Comparison of ENCODE assay signal across 20 cellular contexts in the genomic region with DNA sequence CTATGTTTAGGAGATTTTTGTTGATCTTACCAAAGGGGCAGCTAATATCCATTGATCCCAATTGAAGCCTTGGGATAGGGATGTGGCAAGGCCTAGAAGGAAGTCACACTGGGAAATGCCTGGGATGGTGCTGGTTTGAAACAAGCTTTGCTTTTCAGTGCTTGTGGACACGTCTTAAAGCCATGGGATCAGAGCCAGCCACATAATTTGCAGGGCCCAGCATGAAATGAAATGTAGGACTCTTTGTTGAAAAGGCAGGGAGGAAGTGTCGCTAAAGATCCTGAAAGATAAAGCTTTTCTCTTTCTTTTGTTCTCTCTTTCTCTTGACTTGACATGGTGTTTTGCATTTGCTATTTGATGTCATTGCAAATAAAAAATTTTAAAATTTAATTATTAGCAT. TPM values are rescaled to one million over a fixed set of nuclear protein-coding genes. Genes with fewer than 3 reads are reported as not detected.
DNase-seq lines count a peak whose midpoint lies in the region; FAIRE-seq and TF ChIP-seq lines count a peak whose summit lies in the region.
"Had no signal": no experiment of that assay in that cellular context is flagged by ENCODE, and none has a peak within 500 bp of the region (broad histone marks: within the 10 kb centered on the region; RNA-seq: fewer than 3 reads in every experiment).

No MANE protein-coding gene starts in this region.

- peaks cover 67% of the 10 kb centered on the region for H3K4me1 Mint-ChIP-seq in activated CD4-positive, alpha-beta memory T cell treated with anti-CD3 and anti-CD28 coated beads for 36 hours (ENCODE audit: low read depth)
- peaks cover 35% of the 10 kb centered on the region for H3K4me1 Mint-ChIP-seq in endodermal cell

- BruUV-seq in A673 (replicated peaks; lab: Mats Ljungman, UMichigan) = no TSS peak

- H3K9me3 ChIP-seq in A673 (ENCODE audit: low read depth, low read length, poor library complexity, severe bottlenecking) (no peaks in the 10 kb centered on the region), endodermal cell (ENCODE audit: control insufficient read depth, low read length) (no peaks in the 10 kb centered on the region)
- H3K9me3 ChIP-seq: ovary, sigmoid colon, SJSA1 had no signal

- 35 to 60% methylated on average over 1 to 2 of the region's 2 CpGs for WGBS in endodermal cell (ENCODE audit: insufficient coverage in 1 of 2, insufficient read length in 1 of 2), 2 experiments

- no peak overlapping the region for H3K27ac ChIP-seq in A673 (ENCODE audit: low read depth, low read length, poor library complexity, severe bottlenecking)
- H3K27ac ChIP-seq in endodermal cell (ENCODE audit: low read depth, low read length) = peak overlapping the region; percentile 56
- H3K27ac ChIP-seq: ovary, sigmoid colon, SJSA1 had no signal

- no peak for TF ChIP-seq POLR2A in GM12892 (IDR thresholded peaks at IDR 0.05; ENCODE audit: low read depth, low read length)
- TF ChIP-seq POLR2A in H54 (IDR thresholded peaks at IDR 0.05; ENCODE audit: low read depth, low read length) = no peak

- FAIRE-seq in GM12892 (lab: Jason Lieb, UNC) (peak; percentile 46), H54 (lab: Jason Lieb, UNC) (no peak)
- FAIRE-seq: TTC549 had no signal

- H3K36me3 ChIP-seq in A673 (ENCODE audit: insufficient read depth, low read length, poor library complexity, severe bottlenecking) (no peaks in the 10 kb centered on the region), endodermal cell (ENCODE audit: control insufficient read depth, insufficient read depth, low read length) (peaks cover 13% of the 10 kb centered on the region)
- H3K36me3 ChIP-seq: ovary, sigmoid colon, SJSA1 had no signal

- POLR2A ChIA-PET in A673 (lab: Charles Lee; ENCODE audit: low non-redundant PET) = no interaction called here
- POLR2A ChIA-PET in activated CD4-positive, alpha-beta memory T cell treated with anti-CD3 and anti-CD28 coated beads for 36 hours (lab: Charles Lee) = no interaction called here

- H3K27ac Mint-ChIP-seq in activated CD4-positive, alpha-beta memory T cell treated with anti-CD3 and anti-CD28 coated beads for 36 hours = peak overlapping the region; percentile 69
- peak overlapping the region; percentile 49 for H3K27ac Mint-ChIP-seq in endodermal cell

- H3K9me3 Mint-ChIP-seq in activated CD4-positive, alpha-beta memory T cell treated with anti-CD3 and anti-CD28 coated beads for 36 hours = no peaks in the 10 kb centered on the region
- H3K9me3 Mint-ChIP-seq in endodermal cell = no peaks in the 10 kb centered on the region

- H3K36me3 Mint-ChIP-seq in activated CD4-positive, alpha-beta memory T cell treated with anti-CD3 and anti-CD28 coated beads for 36 hours = peaks cover 4% of the 10 kb centered on the region
- H3K36me3 Mint-ChIP-seq in endodermal cell (ENCODE audit: low read depth) = peaks cover 19% of the 10 kb centered on the region

- no peak overlapping the region for H3K4me3 ChIP-seq in A673 (ENCODE audit: low read depth, low read length, poor library complexity, severe bottlenecking)
- H3K4me3 ChIP-seq in endodermal cell (ENCODE audit: low read length) = peak overlapping the region; percentile 21
- H3K4me3 ChIP-seq: ovary, sigmoid colon, SJSA1 had no signal

- DNase-seq in A673 (ENCODE audit: low spot score) (peak; percentile 79), GM12892 (ENCODE audit: insufficient read length) (no peak), endodermal cell (no peak), H54 (ENCODE audit: insufficient read length, low spot score) (no peak), NCI-H2196 (lab: John Stamatoyannopoulos, UW; ENCODE audit: unreplicated experiment) (no peak), amygdala (lab: John Stamatoyannopoulos, UW) (no peak), OCI-M2 (lab: John Stamatoyannopoulos, UW; ENCODE audit: unreplicated experiment) (no peak)
- DNase-seq in activated CD4-positive, alpha-beta memory T cell treated with anti-CD3 and anti-CD28 coated beads for 36 hours = no peak
- DNase-seq: activated gamma-delta T cell treated with Interleukin-2 at 50 U/mL for 16 hours; effector CD4-positive, alpha-beta T cell; GF-D8; hypothalamus; left colon; NCI-H1436; NCI-H510A treated with DMSO at 0.1 percent for 48 hours; OCI-M1; ovary; sigmoid colon had no signal

- H3K4me3 Mint-ChIP-seq in activated CD4-positive, alpha-beta memory T cell treated with anti-CD3 and anti-CD28 coated beads for 36 hours = peak overlapping the region; percentile 10
- no peak overlapping the region for H3K4me3 Mint-ChIP-seq in endodermal cell

- H3K27me3 ChIP-seq in A673 (replicated peaks; ENCODE audit: insufficient read depth, low read depth, low read length, poor library complexity) (no peaks in the 10 kb centered on the region), endodermal cell (ENCODE audit: control insufficient read depth, insufficient read depth, low read length, poor library complexity, severe bottlenecking) (no peaks in the 10 kb centered on the region)
- H3K27me3 ChIP-seq: ovary had no signal

- no peaks in the 10 kb centered on the region for H3K27me3 Mint-ChIP-seq in activated CD4-positive, alpha-beta memory T cell treated with anti-CD3 and anti-CD28 coated beads for 36 hours
- H3K27me3 Mint-ChIP-seq in endodermal cell (ENCODE audit: insufficient read depth) = peaks cover 4% of the 10 kb centered on the region

- CTCF ChIA-PET in A673 (lab: Charles Lee) = interaction anchor here (0.6 kb wide), 1 partner anchor 69 kb away, joined by 3 read pairs; no protein-coding TSS in a partner anchor
- CTCF ChIA-PET in activated CD4-positive, alpha-beta memory T cell treated with anti-CD3 and anti-CD28 coated beads for 36 hours (lab: Charles Lee) = interaction anchor here (1.0 to 1.3 kb wide), 2 partner anchors 10 to 12 kb away, joined by 3 to 4 read pairs; no protein-coding TSS in a partner anchor

- intact Hi-C loops in A673 (cut with micrococcal nuclease; ENCODE audit: unreplicated experiment) = no loop called here
- intact Hi-C loops in activated CD4-positive, alpha-beta memory T cell treated with anti-CD3 and anti-CD28 coated beads for 36 hours (cut with micrococcal nuclease) = loop anchor here (10.0 kb wide), 1 partner anchor 1032 kb away; the partner anchor contains the start of gene SUSD6

- no peak for TF ChIP-seq CTCF in A673 (conservative IDR thresholded peaks at IDR 0.05; ENCODE audit: low read depth, low read length)
- no peak for TF ChIP-seq CTCF in endodermal cell (conservative IDR thresholded peaks at IDR 0.05)

- no peak overlapping the region for H3K9ac ChIP-seq in endodermal cell (ENCODE audit: extremely low read depth, low read length, poor library complexity, severe bottlenecking)

- H3K4me1 ChIP-seq in A673 (ENCODE audit: insufficient read depth, low read length, poor library complexity, severe bottlenecking) (peaks cover 30% of the 10 kb centered on the region), endodermal cell (ENCODE audit: control insufficient read depth, insufficient read depth, low read length) (peaks cover 11% of the 10 kb centered on the region)

RNA-seq across cellular contexts. Expression of gene TTC9, which starts 5.0 kb away (rescaled TPM):
- total RNA-seq in A673 (2021) = 4.2 and 4.7 TPM in 2 replicates
- polyA plus RNA-seq in GM12892 (2012; ENCODE audit: missing spikeins) = 9.6 TPM
- total RNA-seq in activated CD4-positive, alpha-beta memory T cell treated with anti-CD3 and anti-CD28 coated beads for 36 hours = 1 to 10 TPM; 8.6 to 9.5 TPM
- total RNA-seq in endodermal cell = 10 to 100 TPM in 1 of 2 donors, 1 to 10 TPM in 1; 9.4 to 11.6 TPM
- polyA plus RNA-seq in endodermal cell (2013, experiment 1 of 2) = 7.6 TPM
- 7.8 TPM for polyA plus RNA-seq in endodermal cell (2013, experiment 2 of 2)

RNA-seq across cellular contexts. Expression of gene MED6, which starts 46.2 kb away (rescaled TPM):
- total RNA-seq in A673 (2021) (56.8 and 59.8 TPM in 2 replicates), endodermal cell (10 to 100 TPM; 49.1 to 50.7 TPM)
- polyA plus RNA-seq in GM12892 (2012; ENCODE audit: missing spikeins) = 47.6 TPM
- 10 to 100 TPM; 39.7 to 47.1 TPM for total RNA-seq in activated CD4-positive, alpha-beta memory T cell treated with anti-CD3 and anti-CD28 coated beads for 36 hours
- 50.6 TPM for polyA plus RNA-seq in endodermal cell (2013, experiment 1 of 2)
- polyA plus RNA-seq in endodermal cell (2013, experiment 2 of 2) = 44.4 TPM
